Comparison of ENCODE assay signal across 1 cellular context in genomic region chr17:40287159-40287493, GRCh38.
TF ChIP-seq lines count a peak whose summit lies in the region.

No MANE protein-coding gene starts in this region.

TF ChIP-seq in GM23338, 12 proteins besides CTCF, POLR2A, EP300 and RAD21 (continued from another document):
- TF ChIP-seq ZNF462 (CRISPR knock-in tag; IDR thresholded peaks at IDR 0.05), result no peak
- TF ChIP-seq REST (IDR thresholded peaks at IDR 0.05; ENCODE audit: unreplicated experiment), result no peak
